18 cellular contexts compared by ENCODE assay signal in the genomic region with DNA sequence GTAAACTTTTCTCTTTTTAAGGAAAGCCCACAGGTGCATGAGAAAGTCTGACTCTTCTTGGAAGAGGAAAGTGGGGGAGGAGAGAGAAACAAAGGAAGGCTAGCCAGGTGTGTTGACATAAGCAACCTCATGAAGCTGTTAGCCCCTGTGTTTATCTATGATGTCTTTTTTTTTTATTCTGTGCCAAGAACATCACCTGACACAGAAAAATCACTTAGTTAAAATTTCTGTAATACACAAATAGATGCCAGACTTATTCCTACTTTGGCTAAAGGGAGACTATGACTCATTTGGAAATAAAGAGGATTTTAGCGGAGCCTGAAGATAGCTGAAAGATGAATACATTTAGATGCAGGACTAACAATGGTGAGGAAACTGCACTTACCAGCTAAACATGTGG. TPM values are rescaled to one million over a fixed set of nuclear protein-coding genes. Genes with fewer than 3 reads are reported as not detected.
DNase-seq lines count a peak whose midpoint lies in the region; ATAC-seq and TF ChIP-seq lines count a peak whose summit lies in the region.
"Had no signal": no experiment of that assay in that cellular context is flagged by ENCODE, and none has a peak within 500 bp of the region (broad histone marks: within the 10 kb centered on the region; RNA-seq: fewer than 3 reads in every experiment).

No MANE protein-coding gene starts in this region.

- H3K27ac Mint-ChIP-seq in activated CD4-positive, alpha-beta T cell treated with anti-CD3 and anti-CD28 coated beads, Interleukin-2, amount 10 ng/mL, durations not matched to agents 7 days and 5 days = no peak overlapping the region
- H3K27ac Mint-ChIP-seq: effector memory CD8-positive, alpha-beta T cell; mesothelial cell of epicardium; stimulated activated naive CD8-positive, alpha-beta T cell treated with anti-CD3 and anti-CD28 coated beads, Interleukin-15, Interleukin-2, amounts not matched to agents 100 ng/mL and 50 ng/mL, for 24 hours; T-cell had no signal

- peaks cover 6% of the 10 kb centered on the region for H3K27me3 Mint-ChIP-seq in activated CD4-positive, alpha-beta T cell treated with anti-CD3 and anti-CD28 coated beads, Interleukin-2, amount 10 ng/mL, durations not matched to agents 7 days and 5 days

- H3K36me3 Mint-ChIP-seq in activated CD4-positive, alpha-beta T cell treated with anti-CD3 and anti-CD28 coated beads, Interleukin-2, amount 10 ng/mL, durations not matched to agents 7 days and 5 days (ENCODE audit: low read depth) = no peaks in the 10 kb centered on the region
- H3K36me3 Mint-ChIP-seq: mesothelial cell of epicardium, T-cell had no signal

- DNase-seq in left cardiac atrium (no peak), left ventricle myocardium superior (no peak), NCI-H345 treated with DMSO at 0.1 percent for 48 hours (lab: John Stamatoyannopoulos, UW; ENCODE audit: unreplicated experiment) (peak; percentile 76), epithelial cell of esophagus (ENCODE audit: low read depth) (peak; percentile 57), SK-N-DZ (ENCODE audit: low spot score) (no peak), glomerular visceral epithelial cell (ENCODE audit: extremely low spot score) (no peak)
- no peak for DNase-seq in activated CD4-positive, alpha-beta T cell treated with anti-CD3 and anti-CD28 coated beads, Interleukin-2, amount 10 ng/mL, durations not matched to agents 7 days and 5 days
- DNase-seq: activated naive CD4-positive, alpha-beta T cell treated with anti-CD3 and anti-CD28 coated beads, Interleukin-2, amount 50 U/mL, for 16 hours; effector memory CD8-positive, alpha-beta T cell; NCI-H1930; PC-3; T-cell had no signal

- H3K4me3 Mint-ChIP-seq in activated CD4-positive, alpha-beta T cell treated with anti-CD3 and anti-CD28 coated beads, Interleukin-2, amount 10 ng/mL, durations not matched to agents 7 days and 5 days = no peak overlapping the region
- H3K4me3 Mint-ChIP-seq: effector memory CD8-positive, alpha-beta T cell; mesothelial cell of epicardium; stimulated activated naive CD8-positive, alpha-beta T cell treated with anti-CD3 and anti-CD28 coated beads, Interleukin-15, Interleukin-2, amounts not matched to agents 100 ng/mL and 50 ng/mL, for 24 hours; T-cell had no signal

- CTCF ChIA-PET in activated CD4-positive, alpha-beta T cell treated with anti-CD3 and anti-CD28 coated beads, Interleukin-2, amount 10 ng/mL, durations not matched to agents 7 days and 5 days (lab: Charles Lee) = interaction anchor here (0.6 kb wide), 1 partner anchor 12 kb away, joined by 3 read pairs; no protein-coding TSS in a partner anchor

- ATAC-seq in left cardiac atrium (peak; percentile 5 to 64), left ventricle myocardium superior (no peak), SK-N-SH treated with all-trans-retinoic acid at 6 μM for 48 hours (no peak)
- ATAC-seq: effector memory CD8-positive, alpha-beta T cell; K562; PC-3; T-cell had no signal

- intact Hi-C loops in left cardiac atrium (cut with DNase I) = no loop called here
- intact Hi-C loops in left ventricle myocardium superior (cut with micrococcal nuclease) = no loop called here

- no peak overlapping the region for H3K4me3 ChIP-seq in epithelial cell of esophagus (ENCODE audit: low read length)
- H3K4me3 ChIP-seq: K562, vagina had no signal

- POLR2A ChIA-PET in activated CD4-positive, alpha-beta T cell treated with anti-CD3 and anti-CD28 coated beads, Interleukin-2, amount 10 ng/mL, durations not matched to agents 7 days and 5 days (lab: Charles Lee) = no interaction called here

- TF ChIP-seq CTCF in epithelial cell of esophagus (IDR thresholded peaks at IDR 0.05; ENCODE audit: insufficient read depth, low read depth, low read length, missing control alignments) = no peak

- no peaks in the 10 kb centered on the region for H3K9me3 Mint-ChIP-seq in activated CD4-positive, alpha-beta T cell treated with anti-CD3 and anti-CD28 coated beads, Interleukin-2, amount 10 ng/mL, durations not matched to agents 7 days and 5 days

- no peaks in the 10 kb centered on the region for H3K4me1 Mint-ChIP-seq in activated CD4-positive, alpha-beta T cell treated with anti-CD3 and anti-CD28 coated beads, Interleukin-2, amount 10 ng/mL, durations not matched to agents 7 days and 5 days
- H3K4me1 Mint-ChIP-seq: T-cell had no signal

TF ChIP-seq in SK-N-SH treated with all-trans-retinoic acid at 6 μM for 48 hours, 23 proteins besides CTCF, POLR2A, EP300 and RAD21:
- no peak for TF ChIP-seq ZNF70 (CRISPR knock-in tag; IDR thresholded peaks at IDR 0.05)
- no peak for TF ChIP-seq CREB5 (CRISPR knock-in tag; IDR thresholded peaks at IDR 0.05; ENCODE audit: low read depth)
- no peak for TF ChIP-seq PPARA (CRISPR knock-in tag; IDR thresholded peaks at IDR 0.05; ENCODE audit: borderline replicate concordance)
- TF ChIP-seq GLIS3 (CRISPR knock-in tag; IDR thresholded peaks at IDR 0.05) = no peak
- TF ChIP-seq ZC3H10 (CRISPR knock-in tag; IDR thresholded peaks at IDR 0.05) = no peak
- no peak for TF ChIP-seq OSR1 (CRISPR knock-in tag; IDR thresholded peaks at IDR 0.05)
- TF ChIP-seq TCF4 (CRISPR knock-in tag; IDR thresholded peaks at IDR 0.05; ENCODE audit: borderline replicate concordance) = no peak
- TF ChIP-seq CSRNP3 (CRISPR knock-in tag; IDR thresholded peaks at IDR 0.05) = no peak
- TF ChIP-seq BACH2 (CRISPR knock-in tag; IDR thresholded peaks at IDR 0.05; ENCODE audit: borderline replicate concordance) = no peak
- no peak for TF ChIP-seq ZNF8 (CRISPR knock-in tag; IDR thresholded peaks at IDR 0.05)
- TF ChIP-seq ESRRG (CRISPR knock-in tag; IDR thresholded peaks at IDR 0.05) = no peak
- no peak for TF ChIP-seq ARNTL (CRISPR knock-in tag; IDR thresholded peaks at IDR 0.05; ENCODE audit: borderline replicate concordance, low read depth)

RNA-seq across cellular contexts. Expression of gene BAAT, which starts 58.3 kb away (rescaled TPM):
- total RNA-seq in left cardiac atrium (under 1 TPM in 1 of 2 donors, not detected in 1; 0.16 TPM), left ventricle myocardium superior (not detected)
- under 1 TPM in 1 of 2 experiments, not detected in 1; 0.07 TPM for total RNA-seq in activated CD4-positive, alpha-beta T cell treated with anti-CD3 and anti-CD28 coated beads, Interleukin-2, amount 10 ng/mL, durations not matched to agents 7 days and 5 days
- polyA plus RNA-seq in SK-N-DZ (2014; cell fraction: cytosol; rRNA removed) = 0.03 and 0.15 TPM in 2 replicates
- polyA plus RNA-seq in SK-N-DZ (2014; cell fraction: nucleus; rRNA removed) = 0.51 and 0.70 TPM in 2 replicates
- total RNA-seq: H4, vagina had no signal

Comparison
In these comparisons a context has a peak if more than half of its experiments do, and no peak if none do; other contexts are left out.
1. ATAC-seq: peak in left cardiac atrium (2 of 2); none in left ventricle myocardium superior (single experiment) and SK-N-SH treated with all-trans-retinoic acid at 6 μM for 48 hours (single experiment).
2. DNase-seq: peak in NCI-H345 treated with DMSO at 0.1 percent for 48 hours (single experiment) and epithelial cell of esophagus (single experiment); none in left cardiac atrium (single experiment), left ventricle myocardium superior (single experiment), activated CD4-positive, alpha-beta T cell treated with anti-CD3 and anti-CD28 coated beads, Interleukin-2, amount 10 ng/mL, durations not matched to agents 7 days and 5 days (single experiment), SK-N-DZ (single experiment) and glomerular visceral epithelial cell (single experiment).